Comparison of ENCODE assay signal across 1 cellular context in genomic region chr12:52243264-52243773, GRCh38.
TF ChIP-seq lines count a peak whose summit lies in the region.

No MANE protein-coding gene starts in this region.

TF ChIP-seq in A549, 52 proteins besides CTCF, POLR2A, EP300 and RAD21 (continued from another document):
- no peak for TF ChIP-seq SREBF2 (IDR thresholded peaks at IDR 0.05)
- TF ChIP-seq REST (IDR thresholded peaks at IDR 0.05), result peak; percentile 47; the same call in 1 of the 2 replicates
- TF ChIP-seq POLR2AphosphoS2 (conservative IDR thresholded peaks at IDR 0.05; ENCODE audit: low read length), result peak; percentile 88
